8 cellular contexts compared by ENCODE assay signal in the genomic region with DNA sequence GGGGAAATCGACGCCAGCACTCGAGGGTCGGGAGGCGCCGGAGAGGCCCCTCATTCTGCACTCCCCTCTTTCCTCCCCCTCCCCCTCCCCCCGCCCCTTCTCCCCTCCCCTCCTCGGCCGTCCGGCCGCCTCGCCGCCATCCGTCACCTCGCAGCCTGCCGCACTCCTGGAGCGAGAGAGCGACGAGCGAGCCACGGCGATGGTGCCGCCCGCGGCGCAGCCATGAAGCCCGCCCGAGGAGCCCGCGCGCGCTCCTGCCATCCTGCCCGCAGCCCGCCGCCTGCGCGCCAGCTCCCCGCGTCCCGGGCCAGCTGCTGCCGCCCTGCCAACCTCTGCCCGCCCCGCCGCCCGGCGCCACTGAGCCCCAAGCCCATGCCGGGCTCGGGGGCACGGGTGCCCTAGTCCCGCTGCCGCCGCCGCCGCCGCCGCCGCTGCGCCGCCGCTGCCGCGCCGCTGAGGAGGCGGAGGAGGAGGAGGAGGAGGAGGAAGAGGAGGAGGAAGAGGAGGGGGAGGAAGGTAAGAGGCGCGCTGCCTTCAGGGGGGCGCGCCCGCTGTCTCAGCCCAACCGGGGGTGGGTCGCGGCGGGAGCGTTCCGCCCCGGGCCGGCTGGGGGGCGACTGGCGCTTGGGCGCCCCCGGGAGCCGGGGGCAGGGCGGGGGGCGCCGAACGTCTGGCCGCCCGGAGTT. TPM values are rescaled to one million over a fixed set of nuclear protein-coding genes. Genes with fewer than 3 reads are reported as not detected.
DNase-seq lines count a peak whose midpoint lies in the region; TF ChIP-seq lines count a peak whose summit lies in the region.

A gene (plus strand): TSS at position 163 of the 686 bp plus-strand sequence. CDS start 76,937 bp downstream, outside the sequence.

- no peak for TF ChIP-seq CTCF in CD14-positive monocyte (IDR thresholded peaks at IDR 0.05)
- TF ChIP-seq CTCF in dorsolateral prefrontal cortex (IDR thresholded peaks at IDR 0.05 in 54 of 56, conservative IDR thresholded peaks at IDR 0.05 in 2 of 56; ENCODE audit: low read depth in 1 of 56, partially characterized antibody in 56 of 56), result no peak
- no peak for TF ChIP-seq CTCF in nephron progenitor cell (IDR thresholded peaks at IDR 0.05)

- peaks cover 43 to 67% (median 63%) of the 10 kb centered on the region in 3 donors for H3K27me3 Mint-ChIP-seq in CD14-positive monocyte (ENCODE audit: low read depth in 3 of 3)
- H3K27me3 Mint-ChIP-seq in nephron progenitor cell (ENCODE audit: low read depth, poor library complexity), result peaks cover 63% of the 10 kb centered on the region

- DNase-seq in CD14-positive monocyte (ENCODE audit: low spot score) (no peak), dorsolateral prefrontal cortex (peak in 2 of 10 donors; percentile 22 to 43), nephron progenitor cell (peak; percentile 54), HUDEP-2 (lab: John Stamatoyannopoulos, UW; ENCODE audit: unreplicated experiment in 76 of 76) (no peak), KG1 (lab: John Stamatoyannopoulos, UW) (no peak), COR-L47 (lab: John Stamatoyannopoulos, UW) (no peak), midbrain (lab: John Stamatoyannopoulos, UW) (no peak)
- no peak for DNase-seq in Jurkat, Clone E6-1 (ENCODE audit: low read depth, low spot score)

- H3K9me3 Mint-ChIP-seq in CD14-positive monocyte (peaks cover 0 to 8% (median 3%) of the 10 kb centered on the region in 7 donors), nephron progenitor cell (peaks cover 13% of the 10 kb centered on the region)

- H3K4me3 Mint-ChIP-seq in CD14-positive monocyte, result peak within 1 kb of the TSS; percentile 42 to 67
- H3K4me3 Mint-ChIP-seq in nephron progenitor cell, result peak within 1 kb of the TSS; percentile 87

- H3K27me3 ChIP-seq in dorsolateral prefrontal cortex, result peaks cover 0 to 90% (median 50%) of the 10 kb centered on the region in 45 donors

- H3K4me1 Mint-ChIP-seq in CD14-positive monocyte, result peaks cover 3% of the 10 kb centered on the region
- peaks cover 28% of the 10 kb centered on the region for H3K4me1 Mint-ChIP-seq in nephron progenitor cell

- H3K36me3 Mint-ChIP-seq in CD14-positive monocyte (no peaks in the 10 kb centered on the region), nephron progenitor cell (ENCODE audit: low read depth) (no peaks in the 10 kb centered on the region)

- intact Hi-C loops in CD14-positive monocyte (cut with micrococcal nuclease), result no loop called here
- intact Hi-C loops in dorsolateral prefrontal cortex (cut with DNase I), result no loop called here

- peak within 1 kb of the TSS in 4 of 59 donors; percentile 24 to 37 (median 28) for H3K27ac ChIP-seq in dorsolateral prefrontal cortex

- no peak within 1 kb of the TSS for H3K27ac Mint-ChIP-seq in CD14-positive monocyte
- H3K27ac Mint-ChIP-seq in nephron progenitor cell, result no peak within 1 kb of the TSS

- H3K4me3 ChIP-seq in Jurkat, Clone E6-1 (ENCODE audit: low read length), result peak within 1 kb of the TSS; percentile 33
- peak within 1 kb of the TSS; percentile 16 to 65 (median 49) for H3K4me3 ChIP-seq in dorsolateral prefrontal cortex

RNA-seq across cellular contexts. Expression of the gene that starts here (rescaled TPM):
- polyA plus RNA-seq in CD14-positive monocyte, result not detected
- 0.64 TPM for polyA plus RNA-seq in Jurkat, Clone E6-1 (2012; ENCODE audit: insufficient read depth, insufficient read length)
- 10 to 100 TPM in 7 of 120 experiments, 1 to 10 TPM in 113; 4.9 to 12.3 (median 6.7) TPM for total RNA-seq in dorsolateral prefrontal cortex
